In the genomic region with DNA sequence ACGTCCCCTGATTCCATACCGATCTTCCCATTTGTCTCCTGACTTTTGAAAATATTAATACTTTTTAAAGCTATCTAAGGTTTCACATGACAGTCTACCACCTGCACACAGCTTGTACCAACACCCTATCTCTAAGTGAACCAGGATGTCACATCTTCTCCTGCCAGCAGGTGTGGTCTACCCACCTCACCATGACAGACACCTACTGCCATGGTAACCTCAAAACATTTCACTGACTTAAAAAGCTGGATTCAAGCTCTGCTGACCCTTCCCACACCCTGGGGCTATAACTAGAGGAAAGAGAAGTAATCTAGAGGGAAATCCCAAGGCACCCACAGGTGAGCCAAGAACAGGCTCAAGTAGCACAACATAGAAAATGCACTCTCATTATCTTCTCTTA, we compare ENCODE assay signal across 27 cellular contexts. TPM values are rescaled to one million over a fixed set of nuclear protein-coding genes. Genes with fewer than 3 reads are reported as not detected.
DNase-seq lines count a peak whose midpoint lies in the region; ATAC-seq, FAIRE-seq and TF ChIP-seq lines count a peak whose summit lies in the region.
"Had no signal": no experiment of that assay in that cellular context is flagged by ENCODE, and none has a peak within 500 bp of the region (broad histone marks: within the 10 kb centered on the region; RNA-seq: fewer than 3 reads in every experiment).

No MANE protein-coding gene starts in this region.

- no peak overlapping the region for H3K56ac ChIP-seq in mesendoderm (ENCODE audit: low read length)

- H3K27ac ChIP-seq in A549 (peak overlapping the region; percentile 91 to 92), mesendoderm (ENCODE audit: low read depth, low read length) (no peak overlapping the region), SJCRH30 (no peak overlapping the region)
- no peak overlapping the region for H3K27ac ChIP-seq in CD4-positive, alpha-beta T cell (ENCODE audit: low read depth, low read length)
- H3K27ac ChIP-seq: KMS-11, left ventricle myocardium inferior, ovary, suprapubic skin, upper lobe of right lung, WERI-Rb-1 had no signal

- H3K27ac Mint-ChIP-seq in CD4-positive, alpha-beta T cell = peak overlapping the region; percentile 15
- no peak overlapping the region for H3K27ac Mint-ChIP-seq in activated CD8-positive, alpha-beta T cell treated with anti-CD3 and anti-CD28 coated beads for 36 hours
- H3K27ac Mint-ChIP-seq: brain, CD14-positive monocyte, nephron progenitor cell had no signal

- no peak for TF ChIP-seq CTCF in A549 (IDR thresholded peaks at IDR 0.05)
- TF ChIP-seq CTCF in CD4-positive, alpha-beta T cell (IDR thresholded peaks at IDR 0.05) = no peak
- TF ChIP-seq CTCF in activated CD8-positive, alpha-beta T cell treated with anti-CD3 and anti-CD28 coated beads for 36 hours (IDR thresholded peaks at IDR 0.05) = no peak

- no peak overlapping the region for H2BK5ac ChIP-seq in mesendoderm (ENCODE audit: low read length)

- TF ChIP-seq POLR2A in A549 (IDR thresholded peaks at IDR 0.05; ENCODE audit: low read length) = no peak

- H3K79me2 ChIP-seq in mesendoderm (ENCODE audit: control insufficient read depth, insufficient read depth, low read length) = no peaks in the 10 kb centered on the region

- H3K4me3 ChIP-seq in A549 (no peak overlapping the region), mesendoderm (ENCODE audit: low read length) (no peak overlapping the region), SJCRH30 (no peak overlapping the region)
- H3K4me3 ChIP-seq: left ventricle myocardium inferior, ovary, suprapubic skin, upper lobe of right lung had no signal

- H2BK15ac ChIP-seq in mesendoderm (replicated peaks; ENCODE audit: low read depth) = no peak overlapping the region

- H3K27me3 ChIP-seq in CD4-positive, alpha-beta T cell (ENCODE audit: control insufficient read depth, insufficient read depth, low read length) = no peaks in the 10 kb centered on the region
- H3K27me3 ChIP-seq in mesendoderm (ENCODE audit: insufficient read depth, low read length, poor library complexity) (no peaks in the 10 kb centered on the region), SJCRH30 (no peaks in the 10 kb centered on the region)
- H3K27me3 ChIP-seq: ovary, suprapubic skin, upper lobe of right lung had no signal

- H3K9ac ChIP-seq in mesendoderm (ENCODE audit: low read length) = no peak overlapping the region
- H3K9ac ChIP-seq: KMS-11, SK-N-SH had no signal

- ATAC-seq in A549 = no peak
- ATAC-seq in CD4-positive, alpha-beta T cell (ENCODE audit: poor library complexity) = peak; percentile 82
- ATAC-seq in activated CD8-positive, alpha-beta T cell treated with anti-CD3 and anti-CD28 coated beads for 36 hours = peak; percentile 76
- no peak for ATAC-seq in left lobe of liver
- ATAC-seq: upper lobe of right lung had no signal

- no peaks in the 10 kb centered on the region for H3K27me3 Mint-ChIP-seq in CD4-positive, alpha-beta T cell
- peaks cover 1% of the 10 kb centered on the region for H3K27me3 Mint-ChIP-seq in activated CD8-positive, alpha-beta T cell treated with anti-CD3 and anti-CD28 coated beads for 36 hours
- H3K27me3 Mint-ChIP-seq: brain had no signal

- H3K9me3 ChIP-seq in A549 (no peaks in the 10 kb centered on the region), SJCRH30 (replicated peaks) (no peaks in the 10 kb centered on the region)
- H3K9me3 ChIP-seq in CD4-positive, alpha-beta T cell (ENCODE audit: control insufficient read depth, low read length) = no peaks in the 10 kb centered on the region
- H3K9me3 ChIP-seq: left ventricle myocardium inferior, ovary, SK-N-SH, suprapubic skin, upper lobe of right lung had no signal

- H2BK120ac ChIP-seq in mesendoderm (ENCODE audit: low read depth, low read length) = no peak overlapping the region

- H3K23ac ChIP-seq in mesendoderm (ENCODE audit: low read length) = no peak overlapping the region

- H3K79me1 ChIP-seq in mesendoderm (ENCODE audit: low read length) = no peaks in the 10 kb centered on the region

- no peak overlapping the region for H3K4me3 Mint-ChIP-seq in CD4-positive, alpha-beta T cell
- H3K4me3 Mint-ChIP-seq in activated CD8-positive, alpha-beta T cell treated with anti-CD3 and anti-CD28 coated beads for 36 hours = no peak overlapping the region
- H3K4me3 Mint-ChIP-seq: brain, CD14-positive monocyte, nephron progenitor cell had no signal

- no peak overlapping the region for H4K5ac ChIP-seq in mesendoderm (ENCODE audit: low read length)

- H3K36me3 ChIP-seq in mesendoderm (ENCODE audit: control insufficient read depth, insufficient read depth, low read length) (no peaks in the 10 kb centered on the region), SJCRH30 (no peaks in the 10 kb centered on the region)
- H3K36me3 ChIP-seq: left ventricle myocardium inferior, ovary, suprapubic skin, upper lobe of right lung, WERI-Rb-1 had no signal

- H3K36me3 Mint-ChIP-seq in CD4-positive, alpha-beta T cell (ENCODE audit: low read depth) = no peaks in the 10 kb centered on the region
- H3K36me3 Mint-ChIP-seq in activated CD8-positive, alpha-beta T cell treated with anti-CD3 and anti-CD28 coated beads for 36 hours (ENCODE audit: low read depth) = no peaks in the 10 kb centered on the region
- H3K36me3 Mint-ChIP-seq: brain, CD14-positive monocyte had no signal

- DNase-seq in A549 (ENCODE audit: low read depth in 1 of 2, low spot score in 1 of 2) = no peak
- DNase-seq in CD4-positive, alpha-beta T cell = peak in 4 of 10 experiments; percentile 1 to 11 (median 6)
- peak; percentile 6 for DNase-seq in activated CD8-positive, alpha-beta T cell treated with anti-CD3 and anti-CD28 coated beads for 36 hours
- peak; percentile 39 for DNase-seq in mesendoderm
- DNase-seq in left lobe of liver (ENCODE audit: low spot score) = no peak
- DNase-seq in SJCRH30 = no peak
- DNase-seq in SHP77 treated with DMSO at 0.1 percent for 48 hours (lab: John Stamatoyannopoulos, UW) = no peak
- DNase-seq: activated effector memory CD4-positive, alpha-beta T cell treated with Interleukin-2 at 50 U/mL for 16 hours; DMS 273 treated with DMSO at 0.1 percent for 48 hours; GOT3; hypothalamus; left ventricle myocardium inferior; NCI-H146; NCI-H446 treated with DMSO at 0.1 percent for 48 hours; nephron progenitor cell; ovary; retina; SK-N-SH; upper lobe of right lung; WERI-Rb-1 had no signal

- H2AK5ac ChIP-seq in mesendoderm (ENCODE audit: low read length) = no peak overlapping the region

- TF ChIP-seq RAD21 in A549 (conservative IDR thresholded peaks at IDR 0.05 in 1 of 2, IDR thresholded peaks at IDR 0.05 in 1 of 2) = no peak

- peaks cover 36% of the 10 kb centered on the region for H3K4me1 Mint-ChIP-seq in CD4-positive, alpha-beta T cell (ENCODE audit: low read depth)
- peaks cover 25% of the 10 kb centered on the region for H3K4me1 Mint-ChIP-seq in activated CD8-positive, alpha-beta T cell treated with anti-CD3 and anti-CD28 coated beads for 36 hours (ENCODE audit: low read depth)
- H3K4me1 Mint-ChIP-seq: brain, nephron progenitor cell had no signal

- CTCF ChIA-PET in A549 (lab: Yijun Ruan, JAX) = interaction anchor here (1.6 kb wide), 1 partner anchor 10 kb away, joined by 4 read pairs; no protein-coding TSS in a partner anchor
- CTCF ChIA-PET in CD4-positive, alpha-beta T cell (lab: Charles Lee) = interaction anchor here (1.0 to 1.6 kb wide), 2 partner anchors 9 to 19 kb away, joined by 4 read pairs; no protein-coding TSS in a partner anchor
- CTCF ChIA-PET in activated CD8-positive, alpha-beta T cell treated with anti-CD3 and anti-CD28 coated beads for 36 hours (lab: Charles Lee) = interaction anchor here (1.1 to 1.7 kb wide), 3 partner anchors 9 to 120 kb away, joined by 3 to 13 read pairs (median 4); no protein-coding TSS in a partner anchor

- H3K9me3 Mint-ChIP-seq in CD4-positive, alpha-beta T cell = no peaks in the 10 kb centered on the region
- H3K9me3 Mint-ChIP-seq in activated CD8-positive, alpha-beta T cell treated with anti-CD3 and anti-CD28 coated beads for 36 hours = no peaks in the 10 kb centered on the region
- H3K9me3 Mint-ChIP-seq: brain, nephron progenitor cell had no signal

- intact Hi-C loops in CD4-positive, alpha-beta T cell (cut with DNase I, micrococcal nuclease) = no loop called here
- intact Hi-C loops in activated CD8-positive, alpha-beta T cell treated with anti-CD3 and anti-CD28 coated beads for 36 hours (cut with micrococcal nuclease) = no loop called here

- 59% methylated on average over 2 of the region's 2 CpGs for WGBS in A549 (ENCODE audit: missing lambda C conversion rate)
- WGBS in mesendoderm (ENCODE audit: extremely low coverage, insufficient coverage, low lambda C conversion rate) = no CpG with 5 or more reads among the region's 2 CpGs

- H3K4me1 ChIP-seq in A549 (peaks cover 43% of the 10 kb centered on the region), mesendoderm (ENCODE audit: control insufficient read depth, low read depth, low read length) (no peaks in the 10 kb centered on the region), SJCRH30 (no peaks in the 10 kb centered on the region)
- H3K4me1 ChIP-seq: left ventricle myocardium inferior, suprapubic skin, upper lobe of right lung had no signal

- no peak overlapping the region for H3K18ac ChIP-seq in mesendoderm (ENCODE audit: low read length)

- H3K4ac ChIP-seq in mesendoderm (ENCODE audit: low read depth, low read length) = no peak overlapping the region

- FAIRE-seq in A549 (lab: Jason Lieb, UNC) = no peak

- H4K8ac ChIP-seq in mesendoderm (ENCODE audit: low read depth, low read length) = no peak overlapping the region

- no peak for TF ChIP-seq EP300 in A549 (IDR thresholded peaks at IDR 0.05)

- POLR2A ChIA-PET in A549 (lab: Yijun Ruan, JAX) = no interaction called here
- POLR2A ChIA-PET in CD4-positive, alpha-beta T cell (lab: Charles Lee) = interaction anchor here (1.0 to 1.3 kb wide), 2 partner anchors 119 to 144 kb away, joined by 3 to 5 read pairs; no protein-coding TSS in a partner anchor
- POLR2A ChIA-PET in activated CD8-positive, alpha-beta T cell treated with anti-CD3 and anti-CD28 coated beads for 36 hours (lab: Charles Lee) = no interaction called here

- H3K4me2 ChIP-seq in A549 (peak overlapping the region; percentile 58), mesendoderm (ENCODE audit: low read length) (no peak overlapping the region)
- H3K4me2 ChIP-seq: KMS-11, SK-N-SH had no signal

RNA-seq across cellular contexts. Expression of gene SLC17A3, which starts 1.2 kb away (rescaled TPM):
- polyA plus RNA-seq in A549 (2011; rRNA removed) (7.5 and 9.0 TPM in 2 replicates), A549 (2017; fragmentation: RNase III; extraction: RNeasy Plus Mini Kit Qiagen cat#74134 plus additional on column Dnase treatment) (3.8 to 5.3 TPM (median 4.4 TPM) in 3 replicates)
- polyA plus RNA-seq in A549 (2012; cell fraction: cytosol; rRNA removed) = 0.82 and 0.89 TPM in 2 replicates
- 2.6 and 3.3 TPM in 2 replicates for polyA plus RNA-seq in A549 (2012; cell fraction: nucleus; rRNA removed)
- polyA minus RNA-seq in A549 (2011; rRNA and poly(A)+ RNA removed) = 2.9 and 4.3 TPM in 2 replicates
- total RNA-seq in CD4-positive, alpha-beta T cell = under 1 TPM; 0.30 to 0.50 TPM
- not detected for total RNA-seq in activated CD8-positive, alpha-beta T cell treated with anti-CD3 and anti-CD28 coated beads for 36 hours
- not detected for polyA plus RNA-seq in mesendoderm (2013, experiment 1 of 2)
- not detected for polyA plus RNA-seq in mesendoderm (2013, experiment 2 of 2)
- 10.4 TPM for total RNA-seq in left lobe of liver
- not detected in 2 replicates for total RNA-seq in SJCRH30 (2014; rRNA removed; shearing (Covaris generic))
- total RNA-seq: chondrocyte, left ventricle myocardium inferior, suprapubic skin, upper lobe of right lung had no signal
- polyA plus RNA-seq: adipose tissue, CD14-positive monocyte, SK-N-SH had no signal

RNA-seq across cellular contexts. Expression of gene SLC17A1, which starts 41.0 kb away (rescaled TPM):
- polyA plus RNA-seq in A549 (2011; rRNA removed) = 1.1 and 1.2 TPM in 2 replicates
- 0.07 and 0.10 TPM in 2 replicates for polyA plus RNA-seq in A549 (2012; cell fraction: cytosol; rRNA removed)
- polyA plus RNA-seq in A549 (2012; cell fraction: nucleus; rRNA removed) = 0.12 and 0.58 TPM in 2 replicates
- polyA plus RNA-seq in A549 (2017; fragmentation: RNase III; extraction: RNeasy Plus Mini Kit Qiagen cat#74134 plus additional on column Dnase treatment) = 0.51 to 0.79 TPM (median 0.57 TPM) in 3 replicates
- polyA minus RNA-seq in A549 (2011; rRNA and poly(A)+ RNA removed) = 0.37 and 0.39 TPM in 2 replicates
- total RNA-seq in CD4-positive, alpha-beta T cell = not detected
- total RNA-seq in activated CD8-positive, alpha-beta T cell treated with anti-CD3 and anti-CD28 coated beads for 36 hours = not detected
- not detected for polyA plus RNA-seq in mesendoderm (2013, experiment 1 of 2)
- polyA plus RNA-seq in mesendoderm (2013, experiment 2 of 2) = not detected
- 8.7 TPM for total RNA-seq in left lobe of liver
- total RNA-seq in SJCRH30 (2014; rRNA removed; shearing (Covaris generic)) = not detected in 2 replicates
- total RNA-seq: chondrocyte; left ventricle myocardium inferior; ovary; suprapubic skin; T-helper 2 cell treated with Interferon-gamma antibody and Interleukin-4, amounts not matched to agents 100 ng/mL and 5 ng/mL, for 36 hours; upper lobe of right lung had no signal
- polyA plus RNA-seq: adipose tissue, CD14-positive monocyte, SK-N-SH had no signal

RNA-seq across cellular contexts. Expression of gene SLC17A2, which starts 57.7 kb away (rescaled TPM):
- polyA plus RNA-seq in A549 (2011; rRNA removed) (not detected in 2 replicates), A549 (2017; fragmentation: RNase III; extraction: RNeasy Plus Mini Kit Qiagen cat#74134 plus additional on column Dnase treatment) (not detected in 3 replicates)
- polyA plus RNA-seq in A549 (2012; cell fraction: cytosol; rRNA removed) = not detected in 2 replicates
- polyA plus RNA-seq in A549 (2012; cell fraction: nucleus; rRNA removed) = not detected in 2 replicates
- polyA minus RNA-seq in A549 (2011; rRNA and poly(A)+ RNA removed) = not detected in 2 replicates
- total RNA-seq in CD4-positive, alpha-beta T cell = not detected
- not detected for total RNA-seq in activated CD8-positive, alpha-beta T cell treated with anti-CD3 and anti-CD28 coated beads for 36 hours
- polyA plus RNA-seq in mesendoderm (2013, experiment 1 of 2) = not detected
- not detected for polyA plus RNA-seq in mesendoderm (2013, experiment 2 of 2)
- total RNA-seq in left lobe of liver = 27.6 TPM
- total RNA-seq in SJCRH30 (2014; rRNA removed; shearing (Covaris generic)) = not detected in 2 replicates
- total RNA-seq: chondrocyte; left ventricle myocardium inferior; ovary; suprapubic skin; T-helper 2 cell treated with Interferon-gamma antibody and Interleukin-4, amounts not matched to agents 100 ng/mL and 5 ng/mL, for 36 hours; upper lobe of right lung had no signal
- polyA plus RNA-seq: adipose tissue, CD14-positive monocyte, ovary, SK-N-SH had no signal

Comparison
In these comparisons a context has a peak if more than half of its experiments do, and no peak if none do; other contexts are left out.
1. ATAC-seq: peak in CD4-positive, alpha-beta T cell (single experiment) and activated CD8-positive, alpha-beta T cell treated with anti-CD3 and anti-CD28 coated beads for 36 hours (single experiment); none in A549 (0 of 2) and left lobe of liver (single experiment).
2. DNase-seq: peak in activated CD8-positive, alpha-beta T cell treated with anti-CD3 and anti-CD28 coated beads for 36 hours (single experiment) and mesendoderm (single experiment); none in A549 (0 of 2), left lobe of liver (single experiment), SJCRH30 (0 of 2) and SHP77 treated with DMSO at 0.1 percent for 48 hours (single experiment).
3. H3K27ac ChIP-seq: peak in A549 (2 of 2); none in CD4-positive, alpha-beta T cell (single experiment), mesendoderm (single experiment) and SJCRH30 (single experiment).
4. RNA of gene SLC17A2, which starts 57.7 kb away (total RNA-seq): 27.6 TPM in left lobe of liver (single experiment); not detected in CD4-positive, alpha-beta T cell, not detected in activated CD8-positive, alpha-beta T cell treated with anti-CD3 and anti-CD28 coated beads for 36 hours and not detected in SJCRH30; every median in the first group is over 10 times any median in the second.